Comparison of ENCODE assay signal across 8 cellular contexts in genomic region chr14:23183076-23183475, GRCh38. TPM values are rescaled to one million over a fixed set of nuclear protein-coding genes. Genes with fewer than 3 reads are reported as not detected.
A peak's percentile ranks its signal among the peaks of the same experiment; 100 is the strongest.
DNase-seq lines count a peak whose midpoint lies in the region; ATAC-seq, FAIRE-seq and TF ChIP-seq lines count a peak whose summit lies in the region.

No MANE protein-coding gene starts in this region.

- no peaks in the 10 kb centered on the region for H3K36me3 ChIP-seq in CD4-positive, alpha-beta memory T cell (ENCODE audit: insufficient read depth, low read length)
- H3K36me3 ChIP-seq in Panc1 (ENCODE audit: control insufficient read depth, insufficient read depth, low read length), result peaks cover 3% of the 10 kb centered on the region; the same call in 1 of the 2 replicates
- no peaks in the 10 kb centered on the region for H3K36me3 ChIP-seq in pancreas

- H3K27ac ChIP-seq in CD4-positive, alpha-beta memory T cell (ENCODE audit: low read depth, low read length), result no peak overlapping the region
- H3K27ac ChIP-seq in Panc1 (ENCODE audit: low read length), result no peak overlapping the region
- peak overlapping the region in 2 of 4 donors; percentile 14 to 40 for H3K27ac ChIP-seq in pancreas

- 0% methylated on average over 7 of the region's 7 CpGs for WGBS in pancreas, 2 donors

- intact Hi-C loops in CD4-positive, alpha-beta memory T cell (cut with micrococcal nuclease), result no loop called here
- intact Hi-C loops in Panc1 (cut with micrococcal nuclease; ENCODE audit: unreplicated experiment), result no loop called here
- intact Hi-C loops in pancreas (cut with DNase I), result loop anchor here in 1 of 3 donors (10.0 kb wide), 1 partner anchor 58 kb away; no protein-coding TSS in a partner anchor

- in situ Hi-C loops in Panc1 (cut with HindIII; ENCODE audit: low pct_unique_long_range_greater_than_20kb, low sequenced_read_pairs), result no loop called here

- peaks cover 18 to 23% of the 10 kb centered on the region in 2 donors for H3K27me3 Mint-ChIP-seq in CD4-positive, alpha-beta memory T cell
- H3K27me3 Mint-ChIP-seq in chondrocyte (ENCODE audit: low read depth), result peaks cover 23% of the 10 kb centered on the region

- H3K4me1 ChIP-seq in CD4-positive, alpha-beta memory T cell (ENCODE audit: insufficient read depth, low read length), result peaks cover 16% of the 10 kb centered on the region
- H3K4me1 ChIP-seq in Panc1 (ENCODE audit: control insufficient read depth, insufficient read depth, low read length), result no peaks in the 10 kb centered on the region; the same call in 1 of the 2 replicates
- H3K4me1 ChIP-seq in pancreas, result peaks cover 0 to 5% (median 0%) of the 10 kb centered on the region in 3 donors

- CTCF ChIA-PET in CD4-positive, alpha-beta memory T cell (lab: Charles Lee; ENCODE audit: partially characterized antibody), result interaction anchor here (0.7 to 9.9 kb wide), 5 partner anchors 7 to 640 kb away, joined by 3 to 151 read pairs (median 5); partner anchors contain the start of genes CEBPE and PPP1R3E
- CTCF ChIA-PET in Panc1 (lab: Charles Lee), result interaction anchor here (2.6 kb wide), 1 partner anchor 63 kb away, joined by 16 read pairs; no protein-coding TSS in a partner anchor

- TF ChIP-seq CTCF in Panc1 (IDR thresholded peaks at IDR 0.05) (no peak), fibroblast of the aortic adventitia (IDR thresholded peaks at IDR 0.05; ENCODE audit: insufficient read depth, low read length) (no peak), pancreas (IDR thresholded peaks at IDR 0.05) (no peak), chondrocyte (IDR thresholded peaks at IDR 0.05) (no peak)

- FAIRE-seq in pancreas (lab: Jason Lieb, UNC), result no peak

- H3K4me3 ChIP-seq in CD4-positive, alpha-beta memory T cell (ENCODE audit: low read length in 2 of 2), result peak overlapping the region; percentile 26 to 37
- H3K4me3 ChIP-seq in Panc1 (ENCODE audit: low read depth in 2 of 2, low read length in 2 of 2) (peak overlapping the region; percentile 39 to 40), fibroblast of the aortic adventitia (ENCODE audit: low read depth, low read length) (peak overlapping the region; percentile 63), pancreas (peak overlapping the region; percentile 31 to 56 (median 44))

- no peaks in the 10 kb centered on the region for H3K9me3 Mint-ChIP-seq in CD4-positive, alpha-beta memory T cell
- no peaks in the 10 kb centered on the region for H3K9me3 Mint-ChIP-seq in chondrocyte (ENCODE audit: low read depth)

- peaks cover 0 to 11% (median 0%) of the 10 kb centered on the region in 4 donors for H3K4me1 Mint-ChIP-seq in CD4-positive, alpha-beta memory T cell
- peaks cover 24% of the 10 kb centered on the region for H3K4me1 Mint-ChIP-seq in chondrocyte (ENCODE audit: low read depth)

- H3K27me3 ChIP-seq in CD4-positive, alpha-beta memory T cell (ENCODE audit: insufficient read depth, low read length), result peaks cover 15% of the 10 kb centered on the region
- H3K27me3 ChIP-seq in Panc1 (ENCODE audit: control insufficient read depth, insufficient read depth, low read length), result peaks cover 4% of the 10 kb centered on the region
- no peaks in the 10 kb centered on the region for H3K27me3 ChIP-seq in pancreas

- ATAC-seq in Panc1, result no peak
- ATAC-seq in pancreas, result peak; percentile 45 to 63 (median 48)
- ATAC-seq in GM21723 (IDR thresholded peaks at IDR 0.05; ENCODE audit: unreplicated experiment), result no peak

- no TSS peak for BruUV-seq in Panc1 (replicated peaks; lab: Mats Ljungman, UMichigan)

- H3K36me3 Mint-ChIP-seq in CD4-positive, alpha-beta memory T cell, result no peaks in the 10 kb centered on the region
- no peaks in the 10 kb centered on the region for H3K36me3 Mint-ChIP-seq in chondrocyte (ENCODE audit: low read depth)

- POLR2A ChIA-PET in CD4-positive, alpha-beta memory T cell (lab: Charles Lee; ENCODE audit: partially characterized antibody), result interaction anchor here (2.9 kb wide), 1 partner anchor 63 kb away, joined by 9 read pairs; no protein-coding TSS in a partner anchor
- POLR2A ChIA-PET in Panc1 (lab: Charles Lee), result interaction anchor here (0.5 kb wide), 1 partner anchor 113 kb away, joined by 3 read pairs; no protein-coding TSS in a partner anchor

- no peak for DNase-seq in CD4-positive, alpha-beta memory T cell
- DNase-seq in Panc1 (ENCODE audit: low read depth, low spot score) (no peak), fibroblast of the aortic adventitia (ENCODE audit: low read depth) (no peak), pancreas (no peak), chondrocyte (ENCODE audit: low spot score) (no peak), mucosa of gallbladder (ENCODE audit: low spot score) (no peak), SIG-M5 treated with dmso at 0.1 percent for 504 hours (lab: John Stamatoyannopoulos, UW; ENCODE audit: unreplicated experiment) (no peak)

- no peak overlapping the region for H3K27ac Mint-ChIP-seq in CD4-positive, alpha-beta memory T cell
- H3K27ac Mint-ChIP-seq in chondrocyte (ENCODE audit: unreplicated experiment), result no peak overlapping the region

- no peak overlapping the region for H3K4me3 Mint-ChIP-seq in CD4-positive, alpha-beta memory T cell
- no peak overlapping the region for H3K4me3 Mint-ChIP-seq in chondrocyte (ENCODE audit: unreplicated experiment)

- H3K9me3 ChIP-seq in CD4-positive, alpha-beta memory T cell (ENCODE audit: control insufficient read depth in 1 of 2, low read length in 2 of 2), result no peaks in the 10 kb centered on the region
- H3K9me3 ChIP-seq in Panc1 (ENCODE audit: control insufficient read depth, insufficient read depth, low read depth, low read length) (no peaks in the 10 kb centered on the region), pancreas (no peaks in the 10 kb centered on the region)

RNA-seq across cellular contexts. Expression of gene SLC7A8, which starts 0.4 kb away (rescaled TPM):
- 1 to 10 TPM; 2.4 to 4.1 TPM for total RNA-seq in CD4-positive, alpha-beta memory T cell
- under 1 TPM; 0.56 to 0.62 TPM for polyA plus RNA-seq in CD4-positive, alpha-beta memory T cell
- total RNA-seq in Panc1 (2021; ENCODE audit: unreplicated experiment) (0.90 TPM), fibroblast of the aortic adventitia (ENCODE audit: low replicate concordance) (11.7 and 37.5 TPM in 2 replicates), pancreas (10 to 100 TPM; 11.5 to 33.5 (median 23.2) TPM), chondrocyte (0.31 to 0.89 TPM (median 0.45 TPM) in 3 replicates), mucosa of gallbladder (98.5 TPM)
- polyA plus RNA-seq in Panc1 (2012; ENCODE audit: insufficient read length), result 1.1 TPM
- polyA plus RNA-seq in pancreas, result 10 to 100 TPM; 36.3 to 70.8 TPM

RNA-seq across cellular contexts. Expression of gene RNF212B, which starts 54.7 kb away (rescaled TPM):
- total RNA-seq in CD4-positive, alpha-beta memory T cell, result not detected
- not detected for polyA plus RNA-seq in CD4-positive, alpha-beta memory T cell
- total RNA-seq in Panc1 (2021; ENCODE audit: unreplicated experiment) (not detected), fibroblast of the aortic adventitia (ENCODE audit: low replicate concordance) (not detected in 2 replicates), pancreas (under 1 TPM in 2 of 6 donors, not detected in 4; 0.12 to 0.29 TPM), chondrocyte (not detected in 3 replicates), mucosa of gallbladder (0.20 TPM)
- polyA plus RNA-seq in Panc1 (2012; ENCODE audit: insufficient read length), result not detected
- not detected for polyA plus RNA-seq in pancreas

Comparison
In these comparisons a context has a peak if more than half of its experiments do, and no peak if none do; other contexts are left out.
1. ATAC-seq: peak in pancreas (4 of 4); none in Panc1 (single experiment) and GM21723 (single experiment).
2. Peak in every context shown above with its lines, with median percentiles within 50 percentile points of each other: H3K4me3 ChIP-seq.